ENCODE assay signal across 7 cellular contexts in genomic region chr5:10563132-10563939, GRCh38. TPM values are rescaled to one million over a fixed set of nuclear protein-coding genes. Genes with fewer than 3 reads are reported as not detected.
A peak's percentile ranks its signal among the peaks of the same experiment; 100 is the strongest.
DNase-seq lines count a peak whose midpoint lies in the region; ATAC-seq, FAIRE-seq and TF ChIP-seq lines count a peak whose summit lies in the region.

No MANE protein-coding gene starts in this region.

- peak overlapping the region; percentile 76 for H2AFZ ChIP-seq in GM12878 (ENCODE audit: control insufficient read depth, low read depth, low read length)

- no peaks in the 10 kb centered on the region for H3K27me3 ChIP-seq in GM12878 (replicated peaks in 1 of 2; ENCODE audit: control insufficient read depth in 2 of 2, insufficient read depth in 2 of 2, low read length in 1 of 2)

- FAIRE-seq in GM12878 (lab: Jason Lieb, UNC), result no peak

- peak overlapping the region; percentile 86 for H3K9ac ChIP-seq in GM12878 (ENCODE audit: control insufficient read depth, insufficient read depth, low read length)

- peak overlapping the region; percentile 87 for H3K27ac ChIP-seq in GM12878 (ENCODE audit: control insufficient read depth, insufficient read depth)

- H3K4me3 ChIP-seq in GM12878, result peak overlapping the region; percentile 79

- TF ChIP-seq RAD21 in GM12878 (IDR thresholded peaks at IDR 0.05; ENCODE audit: insufficient read depth, low read depth, low read length), result no peak

- DNase-seq in RPMI8226 (peak; percentile 52), GM12878 (ENCODE audit: low read depth, low spot score) (no peak), left colon (peak; percentile 39 to 54), nucleus accumbens (lab: John Stamatoyannopoulos, UW) (no peak)
- peak; percentile 28 to 52 for DNase-seq in stimulated activated CD4-positive, alpha-beta T cell treated with anti-CD3 and anti-CD28 coated beads, Interleukin-4, amount 100 ng/mL, for 48 hours (ENCODE audit: low read depth in 2 of 2)

- no peak for TF ChIP-seq CTCF in GM12878 (IDR thresholded peaks at IDR 0.05 in 2 of 3, conservative IDR thresholded peaks at IDR 0.05 in 1 of 3; ENCODE audit: control insufficient read depth in 2 of 3, extremely low read depth in 1 of 3, insufficient read depth in 1 of 3, low read depth in 3 of 3, low read length in 3 of 3)

- no peaks in the 10 kb centered on the region for H3K9me3 ChIP-seq in GM12878 (replicated peaks; ENCODE audit: control insufficient read depth, insufficient read depth, low read length)

- intact Hi-C loops in GM12878 (cut with micrococcal nuclease; ENCODE audit: unreplicated experiment) (loop anchor here (2.0 to 5.0 kb wide), 3 partner anchors 69 to 197 kb away; partner anchors contain the start of gene DAP), left colon (cut with DNase I, micrococcal nuclease) (no loop called here)

- POLR2A ChIA-PET in GM12878 (lab: Charles Lee), result interaction anchor here (0.9 to 2.3 kb wide), 6 partner anchors 14 to 71 kb away, joined by 3 to 14 read pairs (median 3); no protein-coding TSS in a partner anchor

- peak; percentile 27 for ATAC-seq in GM18867 (IDR thresholded peaks at IDR 0.05; ENCODE audit: unreplicated experiment)
- peak; percentile 27 for ATAC-seq in HG02870 (IDR thresholded peaks at IDR 0.05; ENCODE audit: unreplicated experiment)
- peak; percentile 52 for ATAC-seq in GM12878
- ATAC-seq in left colon, result peak; percentile 51

- SMC1A ChIA-PET in GM12878 (lab: Charles Lee; ENCODE audit: uncharacterized antibody, unreplicated experiment), result no interaction called here

- in situ Hi-C loops in GM12878 (cut with MboI), result no loop called here

- peaks cover 49% of the 10 kb centered on the region for H3K79me2 ChIP-seq in GM12878 (ENCODE audit: control insufficient read depth, insufficient read depth, low read length)

- peak overlapping the region; percentile 99 for H3K4me2 ChIP-seq in GM12878 (ENCODE audit: control insufficient read depth, insufficient read depth)

- no peak for TF ChIP-seq EP300 in GM12878 (IDR thresholded peaks at IDR 0.05; ENCODE audit: borderline replicate concordance in 1 of 2, control insufficient read depth in 1 of 2, low read depth in 2 of 2, low read length in 2 of 2)

- CTCF ChIA-PET in GM12878 (lab: Yijun Ruan, JAX), result interaction anchor here (0.6 to 7.9 kb wide), 4 partner anchors 14 to 64 kb away, joined by 3 to 57 read pairs (median 3); no protein-coding TSS in a partner anchor

- no peaks in the 10 kb centered on the region; the same call in 1 of the 2 replicates for H4K20me1 ChIP-seq in GM12878 (ENCODE audit: control insufficient read depth, insufficient read depth)

- RAD21 ChIA-PET in GM12878 (lab: Charles Lee; ENCODE audit: unreplicated experiment), result interaction anchor here (0.6 to 1.9 kb wide), 12 partner anchors 13 to 121 kb away, joined by 3 to 16 read pairs (median 4); no protein-coding TSS in a partner anchor

- H3K4me1 ChIP-seq in GM12878 (ENCODE audit: control insufficient read depth, insufficient read depth, low read length), result peaks cover 18% of the 10 kb centered on the region

- peak; percentile 76 for TF ChIP-seq POLR2A in GM12878 (IDR thresholded peaks at IDR 0.05; ENCODE audit: low read depth, low read length)

- no peaks in the 10 kb centered on the region for H3K36me3 ChIP-seq in GM12878 (ENCODE audit: control insufficient read depth in 2 of 2, insufficient read depth in 2 of 2, low read length in 1 of 2)

- BruUV-seq in GM12878 (replicated peaks; lab: Mats Ljungman, UMichigan), result TSS peak; percentile 86

- WGBS in GM12878 (ENCODE audit: insufficient coverage, insufficient replicate concordance, low lambda C conversion rate, missing lambda C conversion rate), result 2% methylated on average over 67 of the region's 74 CpGs

TF ChIP-seq in GM12878, 131 proteins besides CTCF, POLR2A, EP300 and RAD21 (continues in another document):
- TF ChIP-seq MAX (IDR thresholded peaks at IDR 0.05; ENCODE audit: low read depth, low read length) (peak; percentile 1; the same call in 1 of the 2 replicates), MXI1 (IDR thresholded peaks at IDR 0.05; ENCODE audit: low read depth, low read length) (no peak; the same call in 1 of the 2 replicates), BMI1 (IDR thresholded peaks at IDR 0.05; ENCODE audit: borderline replicate concordance) (no peak), ESRRA (IDR thresholded peaks at IDR 0.05; ENCODE audit: low read length) (no peak), HSF1 (IDR thresholded peaks at IDR 0.05; ENCODE audit: low read depth, low read length) (no peak), SMAD5 (IDR thresholded peaks at IDR 0.05; ENCODE audit: low read depth) (peak; percentile 39; the same call in 1 of the 2 replicates), ZZZ3 (IDR thresholded peaks at IDR 0.05; ENCODE audit: control insufficient read depth, insufficient read length, low read depth) (no peak), LARP7 (IDR thresholded peaks at IDR 0.05) (peak; percentile 56; the same call in 1 of the 2 replicates), RCOR1 (conservative IDR thresholded peaks at IDR 0.05; ENCODE audit: low read depth, low read length) (no peak), MTA3 (IDR thresholded peaks at IDR 0.05; ENCODE audit: borderline replicate concordance, low read length) (no peak), YBX1 (IDR thresholded peaks at IDR 0.05) (no peak), EGR1 (IDR thresholded peaks at IDR 0.05; ENCODE audit: borderline replicate concordance in 1 of 2, low read depth in 2 of 2, low read length in 2 of 2) (0 out of 3 replicates have a peak, but pooled peaks of 1 of the 2 experiments have one; percentile 22), ASH2L (IDR thresholded peaks at IDR 0.05; ENCODE audit: borderline replicate concordance, low read depth) (no peak), MEF2A (IDR thresholded peaks at IDR 0.05; ENCODE audit: insufficient read depth, low read depth, low read length) (0 out of 2 replicates have a peak, but pooled peaks have one; percentile 14), NR2F1 (conservative IDR thresholded peaks at IDR 0.05) (no peak; the same call in none of the 2 replicates), ZNF384 (IDR thresholded peaks at IDR 0.05; ENCODE audit: borderline replicate concordance, low read depth, low read length) (no peak), TCF7 (IDR thresholded peaks at IDR 0.05; ENCODE audit: borderline replicate concordance) (no peak)
- TF ChIP-seq, protein P1, sequence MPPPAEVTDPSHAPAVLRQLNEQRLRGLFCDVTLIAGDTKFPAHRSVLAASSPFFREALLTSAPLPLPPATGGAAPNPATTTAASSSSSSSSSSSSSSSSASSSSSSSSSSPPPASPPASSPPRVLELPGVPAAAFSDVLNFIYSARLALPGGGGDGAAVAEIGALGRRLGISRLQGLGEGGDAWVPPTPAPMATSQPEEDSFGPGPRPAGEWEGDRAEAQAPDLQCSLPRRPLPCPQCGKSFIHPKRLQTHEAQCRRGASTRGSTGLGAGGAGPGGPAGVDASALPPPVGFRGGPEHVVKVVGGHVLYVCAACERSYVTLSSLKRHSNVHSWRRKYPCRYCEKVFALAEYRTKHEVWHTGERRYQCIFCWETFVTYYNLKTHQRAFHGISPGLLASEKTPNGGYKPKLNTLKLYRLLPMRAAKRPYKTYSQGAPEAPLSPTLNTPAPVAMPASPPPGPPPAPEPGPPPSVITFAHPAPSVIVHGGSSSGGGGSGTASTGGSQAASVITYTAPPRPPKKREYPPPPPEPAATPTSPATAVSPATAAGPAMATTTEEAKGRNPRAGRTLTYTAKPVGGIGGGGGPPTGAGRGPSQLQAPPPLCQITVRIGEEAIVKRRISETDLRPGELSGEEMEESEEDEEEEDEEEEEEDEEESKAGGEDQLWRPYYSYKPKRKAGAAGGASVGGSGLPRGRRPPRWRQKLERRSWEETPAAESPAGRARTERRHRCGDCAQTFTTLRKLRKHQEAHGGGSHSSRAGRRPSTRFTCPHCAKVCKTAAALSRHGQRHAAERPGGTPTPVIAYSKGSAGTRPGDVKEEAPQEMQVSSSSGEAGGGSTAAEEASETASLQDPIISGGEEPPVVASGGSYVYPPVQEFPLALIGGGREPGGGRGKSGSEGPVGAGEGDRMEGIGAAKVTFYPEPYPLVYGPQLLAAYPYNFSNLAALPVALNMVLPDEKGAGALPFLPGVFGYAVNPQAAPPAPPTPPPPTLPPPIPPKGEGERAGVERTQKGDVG (CRISPR knock-in tag; IDR thresholded peaks at IDR 0.05), result 0 out of 2 replicates have a peak, but pooled peaks have one; percentile 41

RNA-seq across cellular contexts. Expression of gene ANKRD33B, which starts 0.5 kb away (rescaled TPM):
- total RNA-seq in GM12878 (2013; cell fraction: nucleolus; rRNA removed), result 51.1 and 53.7 TPM in 2 replicates
- 17.0 and 18.6 TPM in 2 replicates for total RNA-seq in GM12878 (2014; rRNA removed)
- 20.3 and 20.4 TPM in 2 replicates for total RNA-seq in GM12878 (2014; rRNA removed; fragmentation: Illumina TruSeq; extraction: Trizol)
- 58.4 and 61.6 TPM in 2 replicates for total RNA-seq in GM12878 (2021)
- 12.2 TPM for polyA plus RNA-seq in GM12878 (2011; ENCODE audit: low read depth)
- polyA plus RNA-seq in GM12878 (2011; rRNA removed), result 11.0 and 12.7 TPM in 2 replicates
- 16.9 and 17.7 TPM in 2 replicates for polyA plus RNA-seq in GM12878 (2011; cell fraction: cytosol; rRNA removed)
- 24.0 and 29.2 TPM in 2 replicates for polyA plus RNA-seq in GM12878 (2011; cell fraction: nucleus; rRNA removed)
- polyA plus RNA-seq in GM12878 (2012), result 19.6 TPM in 2 replicates
- polyA plus RNA-seq in GM12878 (2014; fragmentation: Illumina TruSeq; extraction: Trizol), result 22.7 and 27.0 TPM in 2 replicates
- polyA plus RNA-seq in GM12878 (2014; fragmentation: Nextera tagmentation; extraction: Ambion mirVana), result 1 to 10 TPM; 5.9 to 6.1 TPM
- 19.6 and 20.7 TPM in 2 replicates for polyA plus RNA-seq in GM12878 (2014; rRNA removed)
- polyA plus RNA-seq in GM12878 (2016; fragmentation: Nextera tagmentation; extraction: Ambion mirVana), result 1 to 10 TPM; 4.9 to 9.5 TPM
- 42.2 and 53.6 TPM in 2 replicates for polyA minus RNA-seq in GM12878 (2011; rRNA and poly(A)+ RNA removed)
- polyA minus RNA-seq in GM12878 (2011; cell fraction: cytosol; rRNA and poly(A)+ RNA removed), result 28.3 and 29.6 TPM in 2 replicates
- polyA minus RNA-seq in GM12878 (2011; cell fraction: nucleus; rRNA and poly(A)+ RNA removed), result 13.7 and 27.7 TPM in 2 replicates
- total RNA-seq in left colon, result 1 to 10 TPM in 1 of 2 donors, under 1 TPM in 1; 0.61 to 1.8 TPM

Comparison
In these comparisons a context has a peak if more than half of its experiments do, and no peak if none do; other contexts are left out.
1. DNase-seq: peak in RPMI8226 (single experiment), left colon (2 of 2) and stimulated activated CD4-positive, alpha-beta T cell treated with anti-CD3 and anti-CD28 coated beads, Interleukin-4, amount 100 ng/mL, for 48 hours (2 of 2); none in GM12878 (single experiment) and nucleus accumbens (0 of 56).
2. RNA of gene ANKRD33B, which starts 0.5 kb away (total RNA-seq): 17.0 to 61.6 TPM in GM12878; 0.61 to 1.8 TPM in left colon; every median in the first group is over 4 times any median in the second.
3. Peak in every context shown above with its lines, with median percentiles within 50 percentile points of each other: ATAC-seq.